In genomic region chr1:223347583-223347982, GRCh38 we compare ENCODE assay signal across 11 cellular contexts. TPM values are rescaled to one million over a fixed set of nuclear protein-coding genes. Genes with fewer than 3 reads are reported as not detected.
"Had no signal": no experiment of that assay in that cellular context is flagged by ENCODE, and none has a peak within 500 bp of the region (broad histone marks: within the 10 kb centered on the region; RNA-seq: fewer than 3 reads in every experiment).

No MANE protein-coding gene starts in this region.

- DNase-seq: GM23248, GOT3, H7, H9, HCEC 1CT, HFFc6 had no signal

- H3K9me3 ChIP-seq: HAP-1 had no signal

- H3K36me3 ChIP-seq: HAP-1 had no signal

- H3K4me3 ChIP-seq: GM23248, GM23338, HAP-1 had no signal

- H3K27ac ChIP-seq: GM23248 had no signal

- ATAC-seq: GM23338, HCT116 had no signal

- H3K4me1 ChIP-seq: HAP-1 had no signal

RNA-seq across cellular contexts. Expression of gene CCDC185, which starts 45.6 kb away (rescaled TPM):
- total RNA-seq: GM23248, H1, H4, H7, H9, HFFc6 had no signal
- polyA plus RNA-seq: GM23248, GM23338, H1 had no signal
